In genomic region chr19:48258350-48258749, GRCh38 we compare ENCODE assay signal across 11 cellular contexts. TPM values are rescaled to one million over a fixed set of nuclear protein-coding genes. Genes with fewer than 3 reads are reported as not detected.
A peak's percentile ranks its signal among the peaks of the same experiment; 100 is the strongest.
DNase-seq lines count a peak whose midpoint lies in the region; ATAC-seq and FAIRE-seq lines count a peak whose summit lies in the region.
"Had no signal": no experiment of that assay in that cellular context is flagged by ENCODE, and none has a peak within 500 bp of the region (broad histone marks: within the 10 kb centered on the region; RNA-seq: fewer than 3 reads in every experiment).

No MANE protein-coding gene starts in this region.

- peaks cover 50% of the 10 kb centered on the region for H3K4me1 ChIP-seq in CD8-positive, alpha-beta memory T cell (ENCODE audit: insufficient read depth, low read length)
- H3K4me1 ChIP-seq in naive thymus-derived CD4-positive, alpha-beta T cell (ENCODE audit: control insufficient read depth in 2 of 2, insufficient read depth in 2 of 2, low read length in 2 of 2): peaks cover 34 to 36% of the 10 kb centered on the region in 2 donors

- H3K27ac ChIP-seq in CD8-positive, alpha-beta memory T cell (ENCODE audit: low read depth, low read length): no peak overlapping the region
- H3K27ac ChIP-seq in naive thymus-derived CD4-positive, alpha-beta T cell (ENCODE audit: low read depth, low read length): peak overlapping the region; percentile 81

- H3K4me1 Mint-ChIP-seq in CD8-positive, alpha-beta memory T cell: peaks cover 45 to 61% (median 60%) of the 10 kb centered on the region in 3 donors
- H3K4me1 Mint-ChIP-seq in IgD-negative memory B cell: peaks cover 22 to 32% (median 30%) of the 10 kb centered on the region in 3 donors
- H3K4me1 Mint-ChIP-seq in activated T-helper 17 cell treated with anti-CD3 and anti-CD28 coated beads, Interleukin-2, amount 50 U/mL, for 72 hours: peaks cover 37% of the 10 kb centered on the region
- peaks cover 30 to 60% (median 50%) of the 10 kb centered on the region in 7 donors for H3K4me1 Mint-ChIP-seq in naive thymus-derived CD4-positive, alpha-beta T cell

- peaks cover 0 to 20% (median 4%) of the 10 kb centered on the region in 3 donors for H3K36me3 Mint-ChIP-seq in CD8-positive, alpha-beta memory T cell
- no peaks in the 10 kb centered on the region for H3K36me3 Mint-ChIP-seq in IgD-negative memory B cell
- peaks cover 45% of the 10 kb centered on the region for H3K36me3 Mint-ChIP-seq in activated T-helper 17 cell treated with anti-CD3 and anti-CD28 coated beads, Interleukin-2, amount 50 U/mL, for 72 hours (ENCODE audit: low read depth)
- peaks cover 0 to 24% (median 4%) of the 10 kb centered on the region in 5 donors for H3K36me3 Mint-ChIP-seq in naive thymus-derived CD4-positive, alpha-beta T cell

- no peaks in the 10 kb centered on the region for H3K9me3 Mint-ChIP-seq in CD8-positive, alpha-beta memory T cell
- no peaks in the 10 kb centered on the region for H3K9me3 Mint-ChIP-seq in IgD-negative memory B cell
- H3K9me3 Mint-ChIP-seq in activated T-helper 17 cell treated with anti-CD3 and anti-CD28 coated beads, Interleukin-2, amount 50 U/mL, for 72 hours: no peaks in the 10 kb centered on the region
- H3K9me3 Mint-ChIP-seq in naive thymus-derived CD4-positive, alpha-beta T cell: no peaks in the 10 kb centered on the region
- H3K9me3 Mint-ChIP-seq: HFFc6 had no signal

- FAIRE-seq in urothelium cell line (lab: Jason Lieb, UNC): no peak

- H3K4me3 ChIP-seq in CD8-positive, alpha-beta memory T cell (ENCODE audit: low read length): peak overlapping the region; percentile 61
- peak overlapping the region; percentile 24 for H3K4me3 ChIP-seq in naive thymus-derived CD4-positive, alpha-beta T cell (ENCODE audit: low read length)
- H3K4me3 ChIP-seq: mucosa of descending colon had no signal

- no peaks in the 10 kb centered on the region for H3K9me3 ChIP-seq in CD8-positive, alpha-beta memory T cell (ENCODE audit: low read length)
- H3K9me3 ChIP-seq in naive thymus-derived CD4-positive, alpha-beta T cell (ENCODE audit: control insufficient read depth in 2 of 3, low read length in 3 of 3): no peaks in the 10 kb centered on the region
- H3K9me3 ChIP-seq: mucosa of descending colon had no signal

- POLR2A ChIA-PET in CD8-positive, alpha-beta memory T cell (lab: Charles Lee): interaction anchor here (1.2 kb wide), 1 partner anchor 13 kb away, joined by 3 read pairs; no protein-coding TSS in a partner anchor
- POLR2A ChIA-PET in naive thymus-derived CD4-positive, alpha-beta T cell (lab: Charles Lee): interaction anchor here (0.7 to 4.9 kb wide), 11 partner anchors 9 to 87 kb away, joined by 3 to 25 read pairs (median 5); partner anchors contain the start of gene EMP3

- peak overlapping the region; percentile 84 to 98 (median 92) for H3K27ac Mint-ChIP-seq in CD8-positive, alpha-beta memory T cell
- H3K27ac Mint-ChIP-seq in IgD-negative memory B cell: peak overlapping the region; percentile 75 to 100 (median 91)
- H3K27ac Mint-ChIP-seq in activated T-helper 17 cell treated with anti-CD3 and anti-CD28 coated beads, Interleukin-2, amount 50 U/mL, for 72 hours: peak overlapping the region; percentile 92
- H3K27ac Mint-ChIP-seq in naive thymus-derived CD4-positive, alpha-beta T cell: peak overlapping the region; percentile 86 to 96 (median 94)
- H3K27ac Mint-ChIP-seq: HFFc6 had no signal

- CTCF ChIA-PET in CD8-positive, alpha-beta memory T cell (lab: Charles Lee): interaction anchor here (1.4 kb wide), 1 partner anchor 32 kb away, joined by 4 read pairs; no protein-coding TSS in a partner anchor
- CTCF ChIA-PET in naive thymus-derived CD4-positive, alpha-beta T cell (lab: Charles Lee): interaction anchor here (0.5 to 1.6 kb wide), 5 partner anchors 13 to 331 kb away, joined by 3 to 7 read pairs (median 5); no protein-coding TSS in a partner anchor

- intact Hi-C loops in naive thymus-derived CD4-positive, alpha-beta T cell (cut with micrococcal nuclease): loop anchor here in 1 of 2 donors (5.0 kb wide), 1 partner anchor 746 kb away; no protein-coding TSS in a partner anchor
- intact Hi-C loops in posterior cingulate gyrus (cut with DNase I): loop anchor here (10.0 kb wide), 2 partner anchors 54 to 84 kb away; partner anchors contain the start of genes LIG1 and ZSWIM9

- peak overlapping the region; percentile 81 to 96 (median 84) for H3K4me3 Mint-ChIP-seq in CD8-positive, alpha-beta memory T cell
- H3K4me3 Mint-ChIP-seq in IgD-negative memory B cell: peak overlapping the region; percentile 84 to 94 (median 88)
- H3K4me3 Mint-ChIP-seq in activated T-helper 17 cell treated with anti-CD3 and anti-CD28 coated beads, Interleukin-2, amount 50 U/mL, for 72 hours: peak overlapping the region; percentile 84
- H3K4me3 Mint-ChIP-seq in naive thymus-derived CD4-positive, alpha-beta T cell: peak overlapping the region; percentile 84 to 96 (median 89)
- H3K4me3 Mint-ChIP-seq: HFFc6 had no signal

- no peaks in the 10 kb centered on the region for H3K36me3 ChIP-seq in CD8-positive, alpha-beta memory T cell (ENCODE audit: insufficient read depth, low read length)
- H3K36me3 ChIP-seq in naive thymus-derived CD4-positive, alpha-beta T cell (ENCODE audit: control insufficient read depth in 2 of 3, insufficient read depth in 3 of 3, low read length in 3 of 3): no peaks in the 10 kb centered on the region

- DNase-seq in CD8-positive, alpha-beta memory T cell: peak in 3 of 5 donors; percentile 12 to 43 (median 18)
- DNase-seq in naive thymus-derived CD4-positive, alpha-beta T cell: peak in 7 of 9 donors; percentile 15 to 35 (median 22)
- DNase-seq in RPMI8226 (no peak), urothelium cell line (ENCODE audit: low spot score) (no peak), posterior cingulate gyrus (no peak)
- DNase-seq: HFFc6, mucosa of descending colon, NCI-H1417 treated with DMSO at 0.1 percent for 48 hours had no signal

- H3K27me3 ChIP-seq in CD8-positive, alpha-beta memory T cell (ENCODE audit: insufficient read depth, low read length, poor library complexity, severe bottlenecking): no peaks in the 10 kb centered on the region
- H3K27me3 ChIP-seq in naive thymus-derived CD4-positive, alpha-beta T cell (ENCODE audit: control insufficient read depth in 2 of 2, insufficient read depth in 2 of 2, low read length in 2 of 2): no peaks in the 10 kb centered on the region

- ATAC-seq in activated T-helper 17 cell treated with anti-CD3 and anti-CD28 coated beads, Interleukin-2, amount 50 U/mL, for 72 hours (replicated peaks): peak; percentile 49
- no peak for ATAC-seq in naive thymus-derived CD4-positive, alpha-beta T cell
- no peak for ATAC-seq in HG02938 (IDR thresholded peaks at IDR 0.05; ENCODE audit: unreplicated experiment)
- ATAC-seq: mucosa of descending colon had no signal

- no peaks in the 10 kb centered on the region for H3K27me3 Mint-ChIP-seq in CD8-positive, alpha-beta memory T cell
- H3K27me3 Mint-ChIP-seq in IgD-negative memory B cell: no peaks in the 10 kb centered on the region
- H3K27me3 Mint-ChIP-seq in activated T-helper 17 cell treated with anti-CD3 and anti-CD28 coated beads, Interleukin-2, amount 50 U/mL, for 72 hours: no peaks in the 10 kb centered on the region
- no peaks in the 10 kb centered on the region for H3K27me3 Mint-ChIP-seq in naive thymus-derived CD4-positive, alpha-beta T cell

RNA-seq across cellular contexts. Expression of gene CARD8, which starts 2.6 kb away (rescaled TPM):
- total RNA-seq in CD8-positive, alpha-beta memory T cell: 100 to 1,000 TPM; 132 TPM
- polyA plus RNA-seq in CD8-positive, alpha-beta memory T cell: 95.8 TPM
- 85.7 TPM for polyA plus RNA-seq in IgD-negative memory B cell
- 100 to 1,000 TPM; 161 to 244 TPM for total RNA-seq in activated T-helper 17 cell treated with anti-CD3 and anti-CD28 coated beads, Interleukin-2, amount 50 U/mL, for 72 hours
- 100 to 1,000 TPM; 104 to 301 (median 182) TPM for total RNA-seq in naive thymus-derived CD4-positive, alpha-beta T cell
- polyA plus RNA-seq in naive thymus-derived CD4-positive, alpha-beta T cell: 100 to 1,000 TPM in 1 of 2 donors, 10 to 100 TPM in 1; 73.6 to 101 TPM

RNA-seq across cellular contexts. Expression of gene ZNF114, which starts 11.5 kb away (rescaled TPM):
- total RNA-seq in CD8-positive, alpha-beta memory T cell: under 1 TPM in 1 of 2 experiments, not detected in 1; 0.13 TPM
- not detected for polyA plus RNA-seq in CD8-positive, alpha-beta memory T cell
- polyA plus RNA-seq in IgD-negative memory B cell: 0.30 TPM
- total RNA-seq in activated T-helper 17 cell treated with anti-CD3 and anti-CD28 coated beads, Interleukin-2, amount 50 U/mL, for 72 hours: 1 to 10 TPM in 1 of 2 donors, not detected in 1; 1.4 TPM
- under 1 TPM in 2 of 5 experiments, not detected in 3; 0.29 to 0.51 TPM for total RNA-seq in naive thymus-derived CD4-positive, alpha-beta T cell
- polyA plus RNA-seq in naive thymus-derived CD4-positive, alpha-beta T cell: not detected

Comparison
In these comparisons a context has a peak if more than half of its experiments do, and no peak if none do; other contexts are left out.
1. DNase-seq: peak in CD8-positive, alpha-beta memory T cell (3 of 5) and naive thymus-derived CD4-positive, alpha-beta T cell (7 of 9); none in RPMI8226 (single experiment), urothelium cell line (single experiment) and posterior cingulate gyrus (0 of 10).
2. Peak in every context shown above with its lines, with median percentiles within 50 percentile points of each other: H3K27ac Mint-ChIP-seq and H3K4me3 Mint-ChIP-seq.